In genomic region chr1:158933621-158934020, GRCh38 we compare ENCODE assay signal across 12 cellular contexts. TPM values are rescaled to one million over a fixed set of nuclear protein-coding genes. Genes with fewer than 3 reads are reported as not detected.
DNase-seq lines count a peak whose midpoint lies in the region; ATAC-seq and TF ChIP-seq lines count a peak whose summit lies in the region.
"Had no signal": no experiment of that assay in that cellular context is flagged by ENCODE, and none has a peak within 500 bp of the region (broad histone marks: within the 10 kb centered on the region; RNA-seq: fewer than 3 reads in every experiment).

No MANE protein-coding gene starts in this region.

- dilution Hi-C loops in mammary epithelial cell (cut with HindIII; ENCODE audit: low sequenced_read_pairs): no loop called here

- H2AFZ ChIP-seq in mammary epithelial cell (ENCODE audit: low read depth, low read length): no peak overlapping the region

- no peaks in the 10 kb centered on the region for H4K20me1 ChIP-seq in mammary epithelial cell (ENCODE audit: insufficient read depth, low read length)

- no peaks in the 10 kb centered on the region for H3K79me2 ChIP-seq in mammary epithelial cell (ENCODE audit: insufficient read depth, low read length)

- H3K27ac ChIP-seq in mammary epithelial cell (ENCODE audit: insufficient read depth, low read depth, low read length): no peak overlapping the region
- H3K27ac ChIP-seq: C4-2B, dorsolateral prefrontal cortex, thoracic aorta had no signal

- no peak for TF ChIP-seq CTCF in GM13976 (IDR thresholded peaks at IDR 0.05; ENCODE audit: borderline replicate concordance, control extremely low read depth, extremely low read depth, insufficient read depth, missing control alignments)
- TF ChIP-seq CTCF in mammary epithelial cell (conservative IDR thresholded peaks at IDR 0.05 in 1 of 2, IDR thresholded peaks at IDR 0.05 in 1 of 2; ENCODE audit: extremely low read depth in 1 of 2, insufficient read depth in 1 of 2, low read depth in 1 of 2, low read length in 2 of 2): no peak
- TF ChIP-seq CTCF in lower leg skin (IDR thresholded peaks at IDR 0.05): no peak

- intact Hi-C loops in mammary epithelial cell (cut with micrococcal nuclease): no loop called here
- intact Hi-C loops in lower leg skin (cut with DNase I; ENCODE audit: low total_unique reads): no loop called here

- H3K4me2 ChIP-seq in mammary epithelial cell (ENCODE audit: insufficient read depth, low read depth, low read length): no peak overlapping the region

- in situ Hi-C loops in GM13976 (cut with MboI; ENCODE audit: low sequenced_read_pairs, unreplicated experiment) (no loop called here), mammary epithelial cell (cut with MboI; ENCODE audit: low sequenced_read_pairs in 2 of 2) (no loop called here)

- H3K9ac ChIP-seq in mammary epithelial cell (ENCODE audit: insufficient read depth, low read length): no peak overlapping the region

- H3K9me3 Mint-ChIP-seq in T-helper 1 cell treated with Interleukin-12 subunit alpha and Interleukin-12 subunit beta and Interleukin-4 antibody, amounts not matched to agents 30 μg/mL and 1 μg/mL, for 36 hours: peaks cover 7% of the 10 kb centered on the region
- no peaks in the 10 kb centered on the region for H3K9me3 Mint-ChIP-seq in memory B cell

- H3K27me3 Mint-ChIP-seq in T-helper 1 cell treated with Interleukin-12 subunit alpha and Interleukin-12 subunit beta and Interleukin-4 antibody, amounts not matched to agents 30 μg/mL and 1 μg/mL, for 36 hours (ENCODE audit: low read depth): no peaks in the 10 kb centered on the region
- H3K27me3 Mint-ChIP-seq in memory B cell: no peaks in the 10 kb centered on the region

- peak overlapping the region; percentile 71 for H3K27ac Mint-ChIP-seq in T-helper 1 cell treated with Interleukin-12 subunit alpha and Interleukin-12 subunit beta and Interleukin-4 antibody, amounts not matched to agents 30 μg/mL and 1 μg/mL, for 36 hours
- peak overlapping the region; percentile 5 for H3K27ac Mint-ChIP-seq in memory B cell

- H3K4me1 ChIP-seq in mammary epithelial cell (ENCODE audit: insufficient read depth, low read length): no peaks in the 10 kb centered on the region

- WGBS in mammary epithelial cell (ENCODE audit: low coverage, missing lambda C conversion rate): 71% methylated on average over 1 of the region's 1 CpG
- WGBS in lower leg skin, 2 donors: 32 to 43% methylated on average over 1 of the region's 1 CpG

- peaks cover 31% of the 10 kb centered on the region for H3K36me3 Mint-ChIP-seq in T-helper 1 cell treated with Interleukin-12 subunit alpha and Interleukin-12 subunit beta and Interleukin-4 antibody, amounts not matched to agents 30 μg/mL and 1 μg/mL, for 36 hours (ENCODE audit: low read depth)
- peaks cover 7% of the 10 kb centered on the region for H3K36me3 Mint-ChIP-seq in memory B cell

- H3K4me1 Mint-ChIP-seq in T-helper 1 cell treated with Interleukin-12 subunit alpha and Interleukin-12 subunit beta and Interleukin-4 antibody, amounts not matched to agents 30 μg/mL and 1 μg/mL, for 36 hours (ENCODE audit: low read depth): peaks cover 32% of the 10 kb centered on the region
- peaks cover 14% of the 10 kb centered on the region for H3K4me1 Mint-ChIP-seq in memory B cell

- ATAC-seq in GM21390 (IDR thresholded peaks at IDR 0.05; ENCODE audit: unreplicated experiment) (peak; percentile 62), memory B cell (ENCODE audit: low read depth) (no peak)

- no peak for TF ChIP-seq POLR2A in lower leg skin (IDR thresholded peaks at IDR 0.05)

- peak; percentile 51 for DNase-seq in GM13976 (ENCODE audit: low spot score)
- DNase-seq in memory B cell (ENCODE audit: low spot score in 2 of 2): no peak
- no peak for DNase-seq in mammary epithelial cell
- DNase-seq in KG1 (lab: John Stamatoyannopoulos, UW): no peak
- no peak for DNase-seq in lower leg skin (ENCODE audit: low spot score in 2 of 2)
- DNase-seq: amniotic stem cell, dorsolateral prefrontal cortex had no signal

- H3K9me3 ChIP-seq in mammary epithelial cell (replicated peaks; ENCODE audit: insufficient read depth, low read length): no peaks in the 10 kb centered on the region
- H3K9me3 ChIP-seq: thoracic aorta had no signal

- H3K4me3 ChIP-seq in mammary epithelial cell (replicated peaks in 1 of 3; ENCODE audit: insufficient read depth in 1 of 3, low read depth in 2 of 3, low read length in 3 of 3) (no peak overlapping the region), lower leg skin (ENCODE audit: low read depth, poor library complexity, severe bottlenecking) (no peak overlapping the region)
- H3K4me3 ChIP-seq: dorsolateral prefrontal cortex, thoracic aorta had no signal

- no peaks in the 10 kb centered on the region for H3K36me3 ChIP-seq in mammary epithelial cell (ENCODE audit: insufficient read depth, low read length)
- H3K36me3 ChIP-seq: thoracic aorta had no signal

- H3K4me3 Mint-ChIP-seq in T-helper 1 cell treated with Interleukin-12 subunit alpha and Interleukin-12 subunit beta and Interleukin-4 antibody, amounts not matched to agents 30 μg/mL and 1 μg/mL, for 36 hours: peak overlapping the region; percentile 82
- peak overlapping the region; percentile 74 for H3K4me3 Mint-ChIP-seq in memory B cell

- CTCF ChIA-PET in mammary epithelial cell (lab: Charles Lee; ENCODE audit: low non-redundant PET): no interaction called here

- no TSS peak for BruUV-seq in mammary epithelial cell (replicated peaks; lab: Mats Ljungman, UMichigan)

- H3K27me3 ChIP-seq in mammary epithelial cell (ENCODE audit: insufficient read depth, low read length): no peaks in the 10 kb centered on the region

RNA-seq across cellular contexts. Expression of gene PYHIN1, which starts 2.3 kb away (rescaled TPM):
- total RNA-seq in mammary epithelial cell (under 1 TPM in 1 of 2 donors, not detected in 1; 0.26 TPM), lower leg skin (under 1 TPM in 1 of 4 donors, not detected in 3; 0.39 TPM)
- 0.42 TPM for polyA plus RNA-seq in mammary epithelial cell
- not detected for polyA minus RNA-seq in mammary epithelial cell
- total RNA-seq: lung microvascular endothelial cell had no signal
